Comparison of ENCODE assay signal across 1 cellular context in the genomic region with DNA sequence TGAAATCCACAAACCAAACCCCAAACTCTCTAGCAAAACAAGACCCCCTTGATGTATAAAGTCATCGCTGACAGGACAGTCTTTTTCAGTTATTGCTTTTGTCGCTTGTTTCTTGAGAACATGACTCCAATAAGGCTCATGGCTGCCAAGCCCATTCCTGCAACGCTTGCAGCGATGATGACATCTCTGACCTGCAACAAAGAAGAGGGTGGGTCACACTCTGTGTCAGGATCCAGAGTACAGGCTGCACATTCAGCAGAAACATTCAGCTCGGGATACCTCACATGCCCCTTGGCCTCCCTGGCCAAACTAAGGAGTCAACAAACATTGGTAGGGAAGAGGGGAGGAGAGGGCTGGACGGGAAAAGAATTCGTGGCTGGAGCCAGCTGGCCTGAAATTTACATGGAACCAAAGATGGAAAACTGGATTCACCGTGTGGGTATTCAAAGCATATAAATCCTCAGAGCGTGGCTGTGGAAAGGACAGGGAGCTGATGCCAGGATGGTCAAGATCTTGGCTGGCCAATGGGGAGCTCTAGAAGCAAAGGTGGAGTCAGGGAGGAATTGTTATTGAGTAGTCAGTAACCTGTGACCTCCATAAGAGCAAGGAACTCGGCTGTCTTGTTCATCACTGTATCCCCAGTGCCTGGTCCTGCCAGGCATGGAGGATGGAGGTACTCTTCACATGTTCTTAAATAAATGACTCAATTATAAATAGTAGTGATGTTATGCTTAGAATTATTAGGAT.
TF ChIP-seq lines count a peak whose summit lies in the region.

No MANE protein-coding gene starts in this region.

TF ChIP-seq in HepG2, 621 proteins besides CTCF, POLR2A, EP300 and RAD21 (continued from another document and continues in another):
- TF ChIP-seq, protein P1, sequence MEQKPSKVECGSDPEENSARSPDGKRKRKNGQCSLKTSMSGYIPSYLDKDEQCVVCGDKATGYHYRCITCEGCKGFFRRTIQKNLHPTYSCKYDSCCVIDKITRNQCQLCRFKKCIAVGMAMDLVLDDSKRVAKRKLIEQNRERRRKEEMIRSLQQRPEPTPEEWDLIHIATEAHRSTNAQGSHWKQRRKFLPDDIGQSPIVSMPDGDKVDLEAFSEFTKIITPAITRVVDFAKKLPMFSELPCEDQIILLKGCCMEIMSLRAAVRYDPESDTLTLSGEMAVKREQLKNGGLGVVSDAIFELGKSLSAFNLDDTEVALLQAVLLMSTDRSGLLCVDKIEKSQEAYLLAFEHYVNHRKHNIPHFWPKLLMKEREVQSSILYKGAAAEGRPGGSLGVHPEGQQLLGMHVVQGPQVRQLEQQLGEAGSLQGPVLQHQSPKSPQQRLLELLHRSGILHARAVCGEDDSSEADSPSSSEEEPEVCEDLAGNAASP (CRISPR knock-in tag; IDR thresholded peaks at IDR 0.05; ENCODE audit: borderline replicate concordance) = peak; percentile 85; the same call in 1 of the 2 replicates
- TF ChIP-seq ZNF331 (CRISPR knock-in tag; IDR thresholded peaks at IDR 0.05) = peak; percentile 54
- TF ChIP-seq, protein P2, sequence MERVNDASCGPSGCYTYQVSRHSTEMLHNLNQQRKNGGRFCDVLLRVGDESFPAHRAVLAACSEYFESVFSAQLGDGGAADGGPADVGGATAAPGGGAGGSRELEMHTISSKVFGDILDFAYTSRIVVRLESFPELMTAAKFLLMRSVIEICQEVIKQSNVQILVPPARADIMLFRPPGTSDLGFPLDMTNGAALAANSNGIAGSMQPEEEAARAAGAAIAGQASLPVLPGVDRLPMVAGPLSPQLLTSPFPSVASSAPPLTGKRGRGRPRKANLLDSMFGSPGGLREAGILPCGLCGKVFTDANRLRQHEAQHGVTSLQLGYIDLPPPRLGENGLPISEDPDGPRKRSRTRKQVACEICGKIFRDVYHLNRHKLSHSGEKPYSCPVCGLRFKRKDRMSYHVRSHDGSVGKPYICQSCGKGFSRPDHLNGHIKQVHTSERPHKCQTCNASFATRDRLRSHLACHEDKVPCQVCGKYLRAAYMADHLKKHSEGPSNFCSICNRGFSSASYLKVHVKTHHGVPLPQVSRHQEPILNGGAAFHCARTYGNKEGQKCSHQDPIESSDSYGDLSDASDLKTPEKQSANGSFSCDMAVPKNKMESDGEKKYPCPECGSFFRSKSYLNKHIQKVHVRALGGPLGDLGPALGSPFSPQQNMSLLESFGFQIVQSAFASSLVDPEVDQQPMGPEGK (CRISPR knock-in tag; IDR thresholded peaks at IDR 0.05) = no peak
- TF ChIP-seq ZNF101 (CRISPR knock-in tag; IDR thresholded peaks at IDR 0.05; ENCODE audit: borderline replicate concordance, low read depth) = no peak
- no peak for TF ChIP-seq ZNF720 (CRISPR knock-in tag; IDR thresholded peaks at IDR 0.05)
- TF ChIP-seq TEAD2 (CRISPR knock-in tag; IDR thresholded peaks at IDR 0.05) = no peak
- no peak for TF ChIP-seq SMAD1 (CRISPR knock-in tag; IDR thresholded peaks at IDR 0.05; ENCODE audit: borderline replicate concordance, low read depth)
- TF ChIP-seq, protein P3, sequence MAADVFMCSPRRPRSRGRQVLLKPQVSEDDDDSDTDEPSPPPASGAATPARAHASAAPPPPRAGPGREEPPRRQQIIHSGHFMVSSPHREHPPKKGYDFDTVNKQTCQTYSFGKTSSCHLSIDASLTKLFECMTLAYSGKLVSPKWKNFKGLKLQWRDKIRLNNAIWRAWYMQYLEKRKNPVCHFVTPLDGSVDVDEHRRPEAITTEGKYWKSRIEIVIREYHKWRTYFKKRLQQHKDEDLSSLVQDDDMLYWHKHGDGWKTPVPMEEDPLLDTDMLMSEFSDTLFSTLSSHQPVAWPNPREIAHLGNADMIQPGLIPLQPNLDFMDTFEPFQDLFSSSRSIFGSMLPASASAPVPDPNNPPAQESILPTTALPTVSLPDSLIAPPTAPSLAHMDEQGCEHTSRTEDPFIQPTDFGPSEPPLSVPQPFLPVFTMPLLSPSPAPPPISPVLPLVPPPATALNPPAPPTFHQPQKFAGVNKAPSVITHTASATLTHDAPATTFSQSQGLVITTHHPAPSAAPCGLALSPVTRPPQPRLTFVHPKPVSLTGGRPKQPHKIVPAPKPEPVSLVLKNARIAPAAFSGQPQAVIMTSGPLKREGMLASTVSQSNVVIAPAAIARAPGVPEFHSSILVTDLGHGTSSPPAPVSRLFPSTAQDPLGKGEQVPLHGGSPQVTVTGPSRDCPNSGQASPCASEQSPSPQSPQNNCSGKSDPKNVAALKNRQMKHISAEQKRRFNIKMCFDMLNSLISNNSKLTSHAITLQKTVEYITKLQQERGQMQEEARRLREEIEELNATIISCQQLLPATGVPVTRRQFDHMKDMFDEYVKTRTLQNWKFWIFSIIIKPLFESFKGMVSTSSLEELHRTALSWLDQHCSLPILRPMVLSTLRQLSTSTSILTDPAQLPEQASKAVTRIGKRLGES (CRISPR knock-in tag; IDR thresholded peaks at IDR 0.05; ENCODE audit: borderline replicate concordance) = no peak
- no peak for TF ChIP-seq KDM3A (CRISPR knock-in tag; IDR thresholded peaks at IDR 0.05; ENCODE audit: low read depth)
- peak; percentile 63; the same call in 1 of the 2 replicates for TF ChIP-seq NCOR1 (IDR thresholded peaks at IDR 0.05; ENCODE audit: borderline replicate concordance, low read length)
- no peak for TF ChIP-seq PRMT3 (CRISPR knock-in tag; IDR thresholded peaks at IDR 0.05; ENCODE audit: borderline replicate concordance, low read depth)
- no peak for TF ChIP-seq TP53 (CRISPR knock-in tag; conservative IDR thresholded peaks at IDR 0.05)
- TF ChIP-seq, protein P4, sequence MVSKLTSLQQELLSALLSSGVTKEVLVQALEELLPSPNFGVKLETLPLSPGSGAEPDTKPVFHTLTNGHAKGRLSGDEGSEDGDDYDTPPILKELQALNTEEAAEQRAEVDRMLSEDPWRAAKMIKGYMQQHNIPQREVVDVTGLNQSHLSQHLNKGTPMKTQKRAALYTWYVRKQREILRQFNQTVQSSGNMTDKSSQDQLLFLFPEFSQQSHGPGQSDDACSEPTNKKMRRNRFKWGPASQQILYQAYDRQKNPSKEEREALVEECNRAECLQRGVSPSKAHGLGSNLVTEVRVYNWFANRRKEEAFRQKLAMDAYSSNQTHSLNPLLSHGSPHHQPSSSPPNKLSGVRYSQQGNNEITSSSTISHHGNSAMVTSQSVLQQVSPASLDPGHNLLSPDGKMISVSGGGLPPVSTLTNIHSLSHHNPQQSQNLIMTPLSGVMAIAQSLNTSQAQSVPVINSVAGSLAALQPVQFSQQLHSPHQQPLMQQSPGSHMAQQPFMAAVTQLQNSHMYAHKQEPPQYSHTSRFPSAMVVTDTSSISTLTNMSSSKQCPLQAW (CRISPR knock-in tag; IDR thresholded peaks at IDR 0.05) = no peak
- TF ChIP-seq ZNF33B (CRISPR knock-in tag; IDR thresholded peaks at IDR 0.05) = 0 out of 2 replicates have a peak, but pooled peaks have one; percentile 38
- TF ChIP-seq, protein P5, sequence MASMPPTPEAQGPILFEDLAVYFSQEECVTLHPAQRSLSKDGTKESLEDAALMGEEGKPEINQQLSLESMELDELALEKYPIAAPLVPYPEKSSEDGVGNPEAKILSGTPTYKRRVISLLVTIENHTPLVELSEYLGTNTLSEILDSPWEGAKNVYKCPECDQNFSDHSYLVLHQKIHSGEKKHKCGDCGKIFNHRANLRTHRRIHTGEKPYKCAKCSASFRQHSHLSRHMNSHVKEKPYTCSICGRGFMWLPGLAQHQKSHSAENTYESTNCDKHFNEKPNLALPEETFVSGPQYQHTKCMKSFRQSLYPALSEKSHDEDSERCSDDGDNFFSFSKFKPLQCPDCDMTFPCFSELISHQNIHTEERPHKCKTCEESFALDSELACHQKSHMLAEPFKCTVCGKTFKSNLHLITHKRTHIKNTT (CRISPR knock-in tag; IDR thresholded peaks at IDR 0.05) = no peak
- no peak for TF ChIP-seq ELF1 (CRISPR knock-in tag; IDR thresholded peaks at IDR 0.05)
- TF ChIP-seq ZNF24 (IDR thresholded peaks at IDR 0.05) = no peak
- no peak for TF ChIP-seq HMG20B (CRISPR knock-in tag; conservative IDR thresholded peaks at IDR 0.05)
- no peak for TF ChIP-seq SRSF9 (IDR thresholded peaks at IDR 0.05; ENCODE audit: borderline replicate concordance, insufficient read depth, low read depth, low read length, poor library complexity, severe bottlenecking)
- TF ChIP-seq ZNF775 (CRISPR knock-in tag; IDR thresholded peaks at IDR 0.05; ENCODE audit: borderline replicate concordance) = no peak
- TF ChIP-seq MATR3 (CRISPR knock-in tag; IDR thresholded peaks at IDR 0.05) = no peak
- TF ChIP-seq, protein P6, sequence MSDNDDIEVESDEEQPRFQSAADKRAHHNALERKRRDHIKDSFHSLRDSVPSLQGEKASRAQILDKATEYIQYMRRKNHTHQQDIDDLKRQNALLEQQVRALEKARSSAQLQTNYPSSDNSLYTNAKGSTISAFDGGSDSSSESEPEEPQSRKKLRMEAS (IDR thresholded peaks at IDR 0.05) = peak; percentile 27; the same call in 1 of the 2 replicates
- no peak; the same call in 2 of the 3 replicates for TF ChIP-seq MXI1 (IDR thresholded peaks at IDR 0.05; ENCODE audit: borderline replicate concordance, low read depth, low read length)
- TF ChIP-seq ZNF644 (CRISPR knock-in tag; IDR thresholded peaks at IDR 0.05; ENCODE audit: low read depth) = no peak; the same call in 1 of the 2 replicates
- no peak for TF ChIP-seq NFE2 (CRISPR knock-in tag; IDR thresholded peaks at IDR 0.05)
- no peak for TF ChIP-seq SOX6 (IDR thresholded peaks at IDR 0.05)
- peak; percentile 83 for TF ChIP-seq SOX6 (CRISPR knock-in tag; IDR thresholded peaks at IDR 0.05)
- TF ChIP-seq, protein P7, sequence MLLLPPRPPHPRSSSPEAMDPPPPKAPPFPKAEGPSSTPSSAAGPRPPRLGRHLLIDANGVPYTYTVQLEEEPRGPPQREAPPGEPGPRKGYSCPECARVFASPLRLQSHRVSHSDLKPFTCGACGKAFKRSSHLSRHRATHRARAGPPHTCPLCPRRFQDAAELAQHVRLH (CRISPR knock-in tag; IDR thresholded peaks at IDR 0.05; ENCODE audit: borderline replicate concordance, low read depth) = peak; percentile 31; the same call in 1 of the 2 replicates
- TF ChIP-seq, protein P8, sequence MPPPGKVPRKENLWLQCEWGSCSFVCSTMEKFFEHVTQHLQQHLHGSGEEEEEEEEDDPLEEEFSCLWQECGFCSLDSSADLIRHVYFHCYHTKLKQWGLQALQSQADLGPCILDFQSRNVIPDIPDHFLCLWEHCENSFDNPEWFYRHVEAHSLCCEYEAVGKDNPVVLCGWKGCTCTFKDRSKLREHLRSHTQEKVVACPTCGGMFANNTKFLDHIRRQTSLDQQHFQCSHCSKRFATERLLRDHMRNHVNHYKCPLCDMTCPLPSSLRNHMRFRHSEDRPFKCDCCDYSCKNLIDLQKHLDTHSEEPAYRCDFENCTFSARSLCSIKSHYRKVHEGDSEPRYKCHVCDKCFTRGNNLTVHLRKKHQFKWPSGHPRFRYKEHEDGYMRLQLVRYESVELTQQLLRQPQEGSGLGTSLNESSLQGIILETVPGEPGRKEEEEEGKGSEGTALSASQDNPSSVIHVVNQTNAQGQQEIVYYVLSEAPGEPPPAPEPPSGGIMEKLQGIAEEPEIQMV (CRISPR knock-in tag; IDR thresholded peaks at IDR 0.05; ENCODE audit: low read depth) = no peak
- TF ChIP-seq SNAI1 (CRISPR knock-in tag; IDR thresholded peaks at IDR 0.05; ENCODE audit: borderline replicate concordance) = no peak
- TF ChIP-seq GFI1 (CRISPR knock-in tag; IDR thresholded peaks at IDR 0.05; ENCODE audit: borderline replicate concordance) = no peak
- TF ChIP-seq, protein P9, sequence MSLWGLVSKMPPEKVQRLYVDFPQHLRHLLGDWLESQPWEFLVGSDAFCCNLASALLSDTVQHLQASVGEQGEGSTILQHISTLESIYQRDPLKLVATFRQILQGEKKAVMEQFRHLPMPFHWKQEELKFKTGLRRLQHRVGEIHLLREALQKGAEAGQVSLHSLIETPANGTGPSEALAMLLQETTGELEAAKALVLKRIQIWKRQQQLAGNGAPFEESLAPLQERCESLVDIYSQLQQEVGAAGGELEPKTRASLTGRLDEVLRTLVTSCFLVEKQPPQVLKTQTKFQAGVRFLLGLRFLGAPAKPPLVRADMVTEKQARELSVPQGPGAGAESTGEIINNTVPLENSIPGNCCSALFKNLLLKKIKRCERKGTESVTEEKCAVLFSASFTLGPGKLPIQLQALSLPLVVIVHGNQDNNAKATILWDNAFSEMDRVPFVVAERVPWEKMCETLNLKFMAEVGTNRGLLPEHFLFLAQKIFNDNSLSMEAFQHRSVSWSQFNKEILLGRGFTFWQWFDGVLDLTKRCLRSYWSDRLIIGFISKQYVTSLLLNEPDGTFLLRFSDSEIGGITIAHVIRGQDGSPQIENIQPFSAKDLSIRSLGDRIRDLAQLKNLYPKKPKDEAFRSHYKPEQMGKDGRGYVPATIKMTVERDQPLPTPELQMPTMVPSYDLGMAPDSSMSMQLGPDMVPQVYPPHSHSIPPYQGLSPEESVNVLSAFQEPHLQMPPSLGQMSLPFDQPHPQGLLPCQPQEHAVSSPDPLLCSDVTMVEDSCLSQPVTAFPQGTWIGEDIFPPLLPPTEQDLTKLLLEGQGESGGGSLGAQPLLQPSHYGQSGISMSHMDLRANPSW (CRISPR knock-in tag; IDR thresholded peaks at IDR 0.05; ENCODE audit: borderline replicate concordance) = no peak
- TF ChIP-seq, protein P10, sequence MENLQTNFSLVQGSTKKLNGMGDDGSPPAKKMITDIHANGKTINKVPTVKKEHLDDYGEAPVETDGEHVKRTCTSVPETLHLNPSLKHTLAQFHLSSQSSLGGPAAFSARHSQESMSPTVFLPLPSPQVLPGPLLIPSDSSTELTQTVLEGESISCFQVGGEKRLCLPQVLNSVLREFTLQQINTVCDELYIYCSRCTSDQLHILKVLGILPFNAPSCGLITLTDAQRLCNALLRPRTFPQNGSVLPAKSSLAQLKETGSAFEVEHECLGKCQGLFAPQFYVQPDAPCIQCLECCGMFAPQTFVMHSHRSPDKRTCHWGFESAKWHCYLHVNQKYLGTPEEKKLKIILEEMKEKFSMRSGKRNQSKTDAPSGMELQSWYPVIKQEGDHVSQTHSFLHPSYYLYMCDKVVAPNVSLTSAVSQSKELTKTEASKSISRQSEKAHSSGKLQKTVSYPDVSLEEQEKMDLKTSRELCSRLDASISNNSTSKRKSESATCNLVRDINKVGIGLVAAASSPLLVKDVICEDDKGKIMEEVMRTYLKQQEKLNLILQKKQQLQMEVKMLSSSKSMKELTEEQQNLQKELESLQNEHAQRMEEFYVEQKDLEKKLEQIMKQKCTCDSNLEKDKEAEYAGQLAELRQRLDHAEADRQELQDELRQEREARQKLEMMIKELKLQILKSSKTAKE (CRISPR knock-in tag; IDR thresholded peaks at IDR 0.05; ENCODE audit: borderline replicate concordance) = no peak
- TF ChIP-seq ARNT2 (CRISPR knock-in tag; IDR thresholded peaks at IDR 0.05; ENCODE audit: low read depth) = no peak
- TF ChIP-seq DPF2 (CRISPR knock-in tag; IDR thresholded peaks at IDR 0.05; ENCODE audit: borderline replicate concordance, low read depth) = no peak
- peak; percentile 42; the same call in 1 of the 2 replicates for TF ChIP-seq NR2F2 (IDR thresholded peaks at IDR 0.05; ENCODE audit: borderline replicate concordance, low read depth)
- TF ChIP-seq, protein P11, sequence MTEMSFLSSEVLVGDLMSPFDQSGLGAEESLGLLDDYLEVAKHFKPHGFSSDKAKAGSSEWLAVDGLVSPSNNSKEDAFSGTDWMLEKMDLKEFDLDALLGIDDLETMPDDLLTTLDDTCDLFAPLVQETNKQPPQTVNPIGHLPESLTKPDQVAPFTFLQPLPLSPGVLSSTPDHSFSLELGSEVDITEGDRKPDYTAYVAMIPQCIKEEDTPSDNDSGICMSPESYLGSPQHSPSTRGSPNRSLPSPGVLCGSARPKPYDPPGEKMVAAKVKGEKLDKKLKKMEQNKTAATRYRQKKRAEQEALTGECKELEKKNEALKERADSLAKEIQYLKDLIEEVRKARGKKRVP (CRISPR knock-in tag; IDR thresholded peaks at IDR 0.05) = peak in 1 of 2 experiments; percentile 80; a peak in 2 of 4 replicates
- TF ChIP-seq IKZF4 (CRISPR knock-in tag; IDR thresholded peaks at IDR 0.05; ENCODE audit: borderline replicate concordance, low read depth, not compliant biosample characterization) = peak; percentile 55
